1 cellular context compared by ENCODE assay signal in genomic region chr7:47119408-47119807, GRCh38.
TF ChIP-seq lines count a peak whose summit lies in the region.

No MANE protein-coding gene starts in this region.

TF ChIP-seq in H1, 55 proteins besides CTCF, POLR2A, EP300 and RAD21 (continued from another document):
- no peak for TF ChIP-seq ATF2 (IDR thresholded peaks at IDR 0.05; ENCODE audit: low read length)
- no peak for TF ChIP-seq SUZ12 (IDR thresholded peaks at IDR 0.05; ENCODE audit: low read length)
